ENCODE assay signal across 28 cellular contexts in genomic region chr6:156515242-156515641, GRCh38.
DNase-seq lines count a peak whose midpoint lies in the region; ATAC-seq, FAIRE-seq and TF ChIP-seq lines count a peak whose summit lies in the region.
"Had no signal": no experiment of that assay in that cellular context is flagged by ENCODE, and none has a peak within 500 bp of the region (broad histone marks: within the 10 kb centered on the region; RNA-seq: fewer than 3 reads in every experiment).

No MANE protein-coding gene starts in this region.

- FAIRE-seq in A549 (lab: Jason Lieb, UNC) (no peak), H1 (lab: Jason Lieb, UNC) (no peak)
- FAIRE-seq: A204.1, GM12878, GM12892, GM18507 had no signal

- 15% methylated on average over 4 of the region's 4 CpGs for WGBS in A549 (ENCODE audit: missing lambda C conversion rate)
- 95% methylated on average over 4 of the region's 4 CpGs; no CpG with 5 or more reads in 1 of the 2 experiments for WGBS in H1 (ENCODE audit: extremely low coverage in 1 of 2, insufficient coverage in 1 of 2, insufficient read length in 1 of 2, insufficient replicate concordance in 2 of 2, low coverage in 1 of 2, low lambda C conversion rate in 2 of 2, missing lambda C conversion rate in 1 of 2), 2 experiments

- H3K9me3 ChIP-seq in A549 (no peaks in the 10 kb centered on the region; the same call in 2 of the 3 replicates), A673 (ENCODE audit: low read depth, low read length, poor library complexity, severe bottlenecking) (peaks cover 6% of the 10 kb centered on the region), SK-N-MC (ENCODE audit: low read depth, low read length) (no peaks in the 10 kb centered on the region), H1 (ENCODE audit: insufficient read depth in 2 of 2, low read depth in 1 of 2, low read length in 1 of 2) (no peaks in the 10 kb centered on the region; a peak in 1 of 4 replicates)
- H3K9me3 ChIP-seq: BE2C had no signal

- H3K27me3 Mint-ChIP-seq in glutamatergic neuron (ENCODE audit: unreplicated experiment): no peaks in the 10 kb centered on the region
- peaks cover 7% of the 10 kb centered on the region for H3K27me3 Mint-ChIP-seq in activated T-helper 17 cell treated with anti-CD3 and anti-CD28 coated beads, Interleukin-2, amount 50 U/mL, for 72 hours

- no peaks in the 10 kb centered on the region for H3K36me3 Mint-ChIP-seq in glutamatergic neuron (ENCODE audit: unreplicated experiment)
- H3K36me3 Mint-ChIP-seq in activated T-helper 17 cell treated with anti-CD3 and anti-CD28 coated beads, Interleukin-2, amount 50 U/mL, for 72 hours (ENCODE audit: low read depth): no peaks in the 10 kb centered on the region
- H3K36me3 Mint-ChIP-seq: CD14-positive monocyte; CD4-positive, alpha-beta memory T cell had no signal

- H3K56ac ChIP-seq in H1 (replicated peaks; ENCODE audit: insufficient read length, low read depth, low read length): no peak overlapping the region

- H2BK5ac ChIP-seq in H1 (ENCODE audit: low read depth, low read length): no peak overlapping the region

- H3K4me3 ChIP-seq in A549: no peak overlapping the region
- no peak overlapping the region for H3K4me3 ChIP-seq in A673 (ENCODE audit: low read depth, low read length, poor library complexity, severe bottlenecking)
- H3K4me3 ChIP-seq in SK-N-MC: no peak overlapping the region
- no peak overlapping the region for H3K4me3 ChIP-seq in H1 (ENCODE audit: extremely low read depth in 1 of 4, insufficient read depth in 2 of 4, low read depth in 3 of 4, low read length in 4 of 4)
- H3K4me3 ChIP-seq: BLaER1, GM12878 had no signal

- H2AFZ ChIP-seq in H1 (ENCODE audit: low read length): no peak overlapping the region

- CTCF ChIA-PET in A549 (lab: Yijun Ruan, JAX): no interaction called here
- CTCF ChIA-PET in A673 (lab: Charles Lee): no interaction called here
- CTCF ChIA-PET in H1 (lab: Charles Lee; ENCODE audit: partially characterized antibody): no interaction called here

- no peaks in the 10 kb centered on the region; the same call in 1 of the 2 replicates for H3K79me1 ChIP-seq in H1 (ENCODE audit: low read depth, low read length)

- no peak overlapping the region for H3K14ac ChIP-seq in H1 (ENCODE audit: insufficient read length)

- no peak for ATAC-seq in A549
- ATAC-seq in activated T-helper 17 cell treated with anti-CD3 and anti-CD28 coated beads, Interleukin-2, amount 50 U/mL, for 72 hours (replicated peaks): no peak
- ATAC-seq: GM12878 had no signal

- TF ChIP-seq CTCF in A549 (IDR thresholded peaks at IDR 0.05): no peak
- TF ChIP-seq CTCF in A673 (conservative IDR thresholded peaks at IDR 0.05; ENCODE audit: low read depth, low read length): no peak
- no peak for TF ChIP-seq CTCF in H1 (IDR thresholded peaks at IDR 0.05; ENCODE audit: control extremely low read depth in 1 of 3, insufficient read depth in 1 of 3, low read depth in 1 of 3, low read length in 3 of 3)
- no peak for TF ChIP-seq CTCF in glutamatergic neuron (IDR thresholded peaks at IDR 0.05; ENCODE audit: partially characterized antibody, unreplicated experiment)

- H2BK15ac ChIP-seq in H1 (ENCODE audit: low read length): no peak overlapping the region

- H3K4me2 ChIP-seq in A549: no peak overlapping the region
- H3K4me2 ChIP-seq in H1 (ENCODE audit: insufficient read depth in 1 of 2, low read depth in 2 of 2, low read length in 2 of 2): no peak overlapping the region
- H3K4me2 ChIP-seq: BLaER1 had no signal

- no peaks in the 10 kb centered on the region for H3K27me3 ChIP-seq in A673 (replicated peaks; ENCODE audit: insufficient read depth, low read depth, low read length, poor library complexity)
- no peaks in the 10 kb centered on the region for H3K27me3 ChIP-seq in H1 (replicated peaks in 1 of 4; ENCODE audit: control insufficient read depth in 3 of 4, extremely low read depth in 1 of 4, insufficient read depth in 3 of 4, low read length in 3 of 4)
- H3K27me3 ChIP-seq: BE2C, BLaER1 had no signal

- no peak overlapping the region for H4K5ac ChIP-seq in H1 (ENCODE audit: insufficient read length, low read depth, low read length)

- no peak overlapping the region for H3K4ac ChIP-seq in H1 (replicated peaks; ENCODE audit: insufficient read length, low read depth, low read length)

- no peaks in the 10 kb centered on the region for H3K23me2 ChIP-seq in H1 (ENCODE audit: low read depth, low read length)

- DNase-seq in A549 (ENCODE audit: low read depth in 1 of 2, low spot score in 1 of 2): no peak
- peak; percentile 1 for DNase-seq in A673 (ENCODE audit: low spot score)
- peak; percentile 20 for DNase-seq in SK-N-MC (ENCODE audit: low read depth, low spot score)
- no peak for DNase-seq in H1 (ENCODE audit: low read depth in 1 of 2, low spot score in 2 of 2)
- no peak for DNase-seq in islet precursor cell
- no peak for DNase-seq in glutamatergic neuron
- DNase-seq: 8988T; ACHN; BE2C; C1 segment of cervical spinal cord; CD4-positive, alpha-beta memory T cell; CD4-positive, CD25-positive, alpha-beta regulatory T cell; CD8-positive, alpha-beta memory T cell; COR-L47; DMS 273 treated with DMSO at 0.1 percent for 48 hours; DMS153; DMS53; DMS79; DND-41; EL; GDM1 had no signal

- no peak overlapping the region for H2BK12ac ChIP-seq in H1 (ENCODE audit: low read depth, low read length)

- TF ChIP-seq POLR2A in A549 (IDR thresholded peaks at IDR 0.05; ENCODE audit: low read length) (no peak), H1 (IDR thresholded peaks at IDR 0.05; ENCODE audit: control extremely low read depth in 1 of 2, low read depth in 2 of 2, low read length in 2 of 2) (no peak)

- H3K9me3 Mint-ChIP-seq in glutamatergic neuron (ENCODE audit: unreplicated experiment): peaks cover 1% of the 10 kb centered on the region
- H3K9me3 Mint-ChIP-seq in activated T-helper 17 cell treated with anti-CD3 and anti-CD28 coated beads, Interleukin-2, amount 50 U/mL, for 72 hours: peaks cover 11% of the 10 kb centered on the region

- no peak overlapping the region for H3K4me3 Mint-ChIP-seq in glutamatergic neuron (ENCODE audit: unreplicated experiment)
- no peak overlapping the region for H3K4me3 Mint-ChIP-seq in activated T-helper 17 cell treated with anti-CD3 and anti-CD28 coated beads, Interleukin-2, amount 50 U/mL, for 72 hours
- H3K4me3 Mint-ChIP-seq: CD14-positive monocyte; CD4-positive, alpha-beta memory T cell; CD4-positive, CD25-positive, alpha-beta regulatory T cell; CD8-positive, alpha-beta memory T cell had no signal

- no peak overlapping the region for H3K18ac ChIP-seq in H1 (ENCODE audit: extremely low read depth, low read length)

- TF ChIP-seq EP300 in A549 (IDR thresholded peaks at IDR 0.05) (no peak), H1 (IDR thresholded peaks at IDR 0.05; ENCODE audit: borderline replicate concordance in 1 of 2, low read depth in 2 of 2, low read length in 2 of 2) (no peak)

- H3K27ac ChIP-seq in A549 (no peak overlapping the region), A673 (ENCODE audit: low read depth, low read length, poor library complexity, severe bottlenecking) (no peak overlapping the region), SK-N-MC (no peak overlapping the region), H1 (ENCODE audit: low read depth, low read length) (no peak overlapping the region)
- H3K27ac ChIP-seq: BLaER1 had no signal

- H2AK5ac ChIP-seq in H1 (ENCODE audit: low read depth, low read length): no peak overlapping the region

- H3K9ac ChIP-seq in SK-N-MC (ENCODE audit: insufficient read length): no peak overlapping the region
- no peak overlapping the region for H3K9ac ChIP-seq in H1 (replicated peaks in 1 of 4; ENCODE audit: extremely low read depth in 1 of 4, low read depth in 3 of 4, low read length in 3 of 4)
- H3K9ac ChIP-seq: BLaER1 had no signal

- H2BK120ac ChIP-seq in H1 (replicated peaks; ENCODE audit: low read depth, low read length): no peak overlapping the region

- POLR2A ChIA-PET in A549 (lab: Yijun Ruan, JAX) (no interaction called here), A673 (lab: Charles Lee; ENCODE audit: low non-redundant PET) (no interaction called here), H1 (lab: Charles Lee; ENCODE audit: partially characterized antibody) (no interaction called here)

- no peak overlapping the region for H4K8ac ChIP-seq in H1 (ENCODE audit: extremely low read depth, insufficient read depth, low read length)

- no peak overlapping the region for H3K27ac Mint-ChIP-seq in glutamatergic neuron (ENCODE audit: unreplicated experiment)
- no peak overlapping the region for H3K27ac Mint-ChIP-seq in activated T-helper 17 cell treated with anti-CD3 and anti-CD28 coated beads, Interleukin-2, amount 50 U/mL, for 72 hours
- H3K27ac Mint-ChIP-seq: CD14-positive monocyte; CD4-positive, alpha-beta memory T cell; CD4-positive, CD25-positive, alpha-beta regulatory T cell; CD8-positive, alpha-beta memory T cell had no signal

- no peaks in the 10 kb centered on the region for H4K20me1 ChIP-seq in H1 (replicated peaks in 1 of 2; ENCODE audit: control insufficient read depth in 1 of 2, insufficient read depth in 2 of 2, low read length in 2 of 2)
- H4K20me1 ChIP-seq: BLaER1 had no signal

- H3K4me1 ChIP-seq in A549: no peaks in the 10 kb centered on the region
- H3K4me1 ChIP-seq in A673 (ENCODE audit: insufficient read depth, low read length, poor library complexity, severe bottlenecking): no peaks in the 10 kb centered on the region
- no peaks in the 10 kb centered on the region for H3K4me1 ChIP-seq in H1 (replicated peaks in 1 of 4; ENCODE audit: control insufficient read depth in 3 of 4, insufficient read depth in 4 of 4, low read length in 3 of 4)
- H3K4me1 ChIP-seq: BE2C had no signal

- H3K23ac ChIP-seq in H1 (ENCODE audit: insufficient read length): no peak overlapping the region

- no peaks in the 10 kb centered on the region for H3K36me3 ChIP-seq in A673 (ENCODE audit: insufficient read depth, low read length, poor library complexity, severe bottlenecking)
- no peaks in the 10 kb centered on the region for H3K36me3 ChIP-seq in SK-N-MC (ENCODE audit: insufficient read depth, low read length)
- no peaks in the 10 kb centered on the region for H3K36me3 ChIP-seq in H1 (ENCODE audit: control insufficient read depth in 2 of 4, insufficient read depth in 4 of 4, low read length in 3 of 4)
- H3K36me3 ChIP-seq: BE2C, BLaER1 had no signal

- TF ChIP-seq RAD21 in A549 (conservative IDR thresholded peaks at IDR 0.05 in 1 of 2, IDR thresholded peaks at IDR 0.05 in 1 of 2): no peak
- no peak for TF ChIP-seq RAD21 in H1 (IDR thresholded peaks at IDR 0.05 in 1 of 2, conservative IDR thresholded peaks at IDR 0.05 in 1 of 2; ENCODE audit: low read depth in 2 of 2, low read length in 2 of 2)

- no TSS peak for BruUV-seq in A673 (replicated peaks; lab: Mats Ljungman, UMichigan)

- H3K79me2 ChIP-seq in H1 (ENCODE audit: control insufficient read depth in 1 of 2, insufficient read depth in 2 of 2, low read length in 2 of 2): no peaks in the 10 kb centered on the region

- H2BK20ac ChIP-seq in H1 (ENCODE audit: low read length): no peak overlapping the region

- intact Hi-C loops in A673 (cut with micrococcal nuclease; ENCODE audit: unreplicated experiment): no loop called here

- no peak overlapping the region for H4K91ac ChIP-seq in H1 (replicated peaks; ENCODE audit: insufficient read length, low read length)

- H3K4me1 Mint-ChIP-seq in glutamatergic neuron (ENCODE audit: low read depth, unreplicated experiment): no peaks in the 10 kb centered on the region
- no peaks in the 10 kb centered on the region for H3K4me1 Mint-ChIP-seq in activated T-helper 17 cell treated with anti-CD3 and anti-CD28 coated beads, Interleukin-2, amount 50 U/mL, for 72 hours
- H3K4me1 Mint-ChIP-seq: CD4-positive, alpha-beta memory T cell; CD4-positive, CD25-positive, alpha-beta regulatory T cell; CD8-positive, alpha-beta memory T cell had no signal

Comparison
In these comparisons a context has a peak if more than half of its experiments do, and no peak if none do; other contexts are left out.
1. DNase-seq: peak in A673 (single experiment) and SK-N-MC (single experiment); none in A549 (0 of 2), H1 (0 of 2), islet precursor cell (single experiment) and glutamatergic neuron (single experiment).
2. Of the 18 proteins assayed by ChIP-seq in both H1 and A549: peak only in H1: none; only in A549: none; in both: MAFK; in neither: 17.